In the genomic region with DNA sequence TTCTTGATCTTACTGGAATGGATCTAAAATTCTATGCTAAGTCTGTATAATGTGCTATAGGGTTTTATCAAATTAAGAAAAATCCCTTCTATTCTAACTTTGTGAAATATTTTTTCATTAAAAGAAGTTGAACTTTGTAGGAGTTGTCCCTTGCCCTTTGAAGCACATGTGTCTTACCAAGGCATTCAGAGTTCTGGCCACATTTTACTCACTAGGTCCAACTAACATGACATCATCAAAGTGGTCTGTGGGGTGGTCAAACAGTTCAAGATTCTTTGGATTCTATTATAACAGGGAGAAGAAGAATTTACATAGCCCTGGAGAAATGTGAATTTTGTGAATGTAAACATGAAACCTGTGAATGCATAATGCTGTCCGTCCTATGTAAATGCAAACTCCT, we compare ENCODE assay signal across 25 cellular contexts.
"Had no signal": no experiment of that assay in that cellular context is flagged by ENCODE, and none has a peak within 500 bp of the region (broad histone marks: within the 10 kb centered on the region; RNA-seq: fewer than 3 reads in every experiment).

No MANE protein-coding gene starts in this region.

- H3K9me3 ChIP-seq: adrenal gland had no signal

- H3K4me3 ChIP-seq: adrenal gland, coronary artery, dorsolateral prefrontal cortex had no signal

- H3K4me1 ChIP-seq: adrenal gland had no signal

- H3K27ac ChIP-seq: adrenal gland, brain microvascular endothelial cell, coronary artery, dorsolateral prefrontal cortex had no signal

- H3K36me3 ChIP-seq: adrenal gland, brain microvascular endothelial cell had no signal

- DNase-seq: activated CD4-positive, alpha-beta memory T cell treated with anti-CD3 and anti-CD28 coated beads for 36 hours; activated CD4-positive, alpha-beta T cell treated with anti-CD3 and anti-CD28 coated beads for 48 hours; activated CD8-positive, alpha-beta memory T cell treated with anti-CD3 and anti-CD28 coated beads, Interleukin-2, amount 10 ng/mL, durations not matched to agents 7 days and 5 days; activated CD8-positive, alpha-beta memory T cell treated with anti-CD3 and anti-CD28 coated beads, Interleukin-2, amount 50 U/mL, for 4 hours; activated CD8-positive, alpha-beta T cell treated with anti-CD3 and anti-CD28 coated beads, Interleukin-2, amount 10 ng/mL, durations not matched to agents 7 days and 5 days; activated effector memory CD4-positive, alpha-beta T cell treated with anti-CD3 and anti-CD28 coated beads, Interleukin-2, amount 50 U/mL, for 16 hours; activated naive CD4-positive, alpha-beta T cell treated with anti-CD3 and anti-CD28 coated beads for 36 hours; activated naive CD8-positive, alpha-beta T cell treated with anti-CD3 and anti-CD28 coated beads for 36 hours; activated naive CD8-positive, alpha-beta T cell treated with anti-CD3 and anti-CD28 coated beads, Interleukin-2, amount 50 U/mL, for 24 hours; activated T-cell treated with anti-CD3 and anti-CD28 coated beads, Interleukin-2, amount 50 U/mL, for 1 hour; activated T-cell treated with anti-CD3 and anti-CD28 coated beads, Interleukin-2, amount 50 U/mL, for 48 hours; adrenal gland; amygdala; aorta; brain microvascular endothelial cell; dorsolateral prefrontal cortex; effector memory CD4-positive, alpha-beta T cell; endodermal cell; foreskin fibroblast; head of caudate nucleus; T-helper 2 cell had no signal

- H3K27me3 ChIP-seq: adrenal gland, brain microvascular endothelial cell, dorsolateral prefrontal cortex had no signal

- FAIRE-seq: bronchial epithelial cell had no signal

- ATAC-seq: activated CD8-positive, alpha-beta memory T cell treated with anti-CD3 and anti-CD28 coated beads, Interleukin-2, amount 10 ng/mL, durations not matched to agents 7 days and 5 days; activated CD8-positive, alpha-beta T cell treated with anti-CD3 and anti-CD28 coated beads, Interleukin-2, amount 10 ng/mL, durations not matched to agents 7 days and 5 days; activated naive CD8-positive, alpha-beta T cell treated with anti-CD3 and anti-CD28 coated beads, Interleukin-2, amount 50 U/mL, for 24 hours; esophagus mucosa; WTC11 had no signal
